1 cellular context compared by ENCODE assay signal in genomic region chr19:14347999-14348889, GRCh38.
TF ChIP-seq lines count a peak whose summit lies in the region.

No MANE protein-coding gene starts in this region.

TF ChIP-seq in HEK293, 187 proteins besides CTCF, POLR2A, EP300 and RAD21 (continued from another document and continues in another):
- peak; percentile 90 for TF ChIP-seq PATZ1 (tag by site-specific recombination; IDR thresholded peaks at IDR 0.05)
- TF ChIP-seq ZFP37 (tag by site-specific recombination; IDR thresholded peaks at IDR 0.05): no peak
- TF ChIP-seq ZNF266 (tag by site-specific recombination; IDR thresholded peaks at IDR 0.05; ENCODE audit: low read depth): no peak
- TF ChIP-seq ZNF626 (tag by site-specific recombination; IDR thresholded peaks at IDR 0.05): no peak
- no peak for TF ChIP-seq GLI2 (tag by site-specific recombination; IDR thresholded peaks at IDR 0.05; ENCODE audit: borderline replicate concordance, low read depth)
- no peak for TF ChIP-seq TCF7L2 (IDR thresholded peaks at IDR 0.05; ENCODE audit: borderline replicate concordance, low read depth, low read length)
- no peak for TF ChIP-seq PRDM4 (tag by site-specific recombination; IDR thresholded peaks at IDR 0.05)
- TF ChIP-seq ZNF843 (tag by site-specific recombination; IDR thresholded peaks at IDR 0.05): no peak
- TF ChIP-seq ZNF121 (tag by site-specific recombination; IDR thresholded peaks at IDR 0.05): peak; percentile 98
- TF ChIP-seq KLF17 (tag by site-specific recombination; IDR thresholded peaks at IDR 0.05): 0 out of 2 replicates have a peak, but pooled peaks have one; percentile 15
- peak; percentile 96 for TF ChIP-seq ZNF664 (tag by site-specific recombination; IDR thresholded peaks at IDR 0.05)
- TF ChIP-seq ZNF10 (tag by site-specific recombination; IDR thresholded peaks at IDR 0.05): no peak
- TF ChIP-seq ZBTB10 (tag by site-specific recombination; IDR thresholded peaks at IDR 0.05): peak; percentile 75
- TF ChIP-seq ZNF2 (tag by site-specific recombination; IDR thresholded peaks at IDR 0.05): 0 out of 2 replicates have a peak, but pooled peaks have one; percentile 12
- no peak for TF ChIP-seq PBX3 (CRISPR knock-in tag; IDR thresholded peaks at IDR 0.05)
- TF ChIP-seq ZNF624 (tag by site-specific recombination; IDR thresholded peaks at IDR 0.05): no peak
- TF ChIP-seq ZBTB7A (tag by site-specific recombination; IDR thresholded peaks at IDR 0.05; ENCODE audit: low read depth): peak; percentile 29; the same call in 1 of the 2 replicates
- no peak for TF ChIP-seq ZNF133 (tag by site-specific recombination; IDR thresholded peaks at IDR 0.05)
- TF ChIP-seq ZNF221 (tag by site-specific recombination; IDR thresholded peaks at IDR 0.05; ENCODE audit: borderline replicate concordance): no peak
- no peak for TF ChIP-seq FEZF1 (tag by site-specific recombination; IDR thresholded peaks at IDR 0.05)
- no peak for TF ChIP-seq ZNF670 (tag by site-specific recombination; IDR thresholded peaks at IDR 0.05; ENCODE audit: low read depth)
- peak; percentile 63 for TF ChIP-seq ZFHX2 (tag by site-specific recombination; conservative IDR thresholded peaks at IDR 0.05)
- no peak for TF ChIP-seq ZNF747 (tag by site-specific recombination; IDR thresholded peaks at IDR 0.05)
- TF ChIP-seq KLF8 (tag by site-specific recombination; IDR thresholded peaks at IDR 0.05): peak; percentile 40; the same call in 1 of the 2 replicates
- no peak for TF ChIP-seq ZNF112 (tag by site-specific recombination; IDR thresholded peaks at IDR 0.05)
- peak; percentile 78 for TF ChIP-seq GLIS1 (tag by site-specific recombination; IDR thresholded peaks at IDR 0.05)
- peak; percentile 25; the same call in 1 of the 2 replicates for TF ChIP-seq INSM2 (tag by site-specific recombination; IDR thresholded peaks at IDR 0.05)
- no peak for TF ChIP-seq SALL2 (tag by site-specific recombination; IDR thresholded peaks at IDR 0.05; ENCODE audit: borderline replicate concordance)
- TF ChIP-seq ZNF18 (tag by site-specific recombination; IDR thresholded peaks at IDR 0.05): no peak
- TF ChIP-seq ZNF792 (tag by site-specific recombination; IDR thresholded peaks at IDR 0.05): peak; percentile 97
- TF ChIP-seq OVOL3 (tag by site-specific recombination; IDR thresholded peaks at IDR 0.05): no peak
- no peak for TF ChIP-seq ZBTB6 (tag by site-specific recombination; IDR thresholded peaks at IDR 0.05)
- no peak for TF ChIP-seq ZNF704 (tag by site-specific recombination; IDR thresholded peaks at IDR 0.05)
- TF ChIP-seq ZFP69B (tag by site-specific recombination; IDR thresholded peaks at IDR 0.05): 0 out of 2 replicates have a peak, but pooled peaks have one; percentile 44
- TF ChIP-seq ZSCAN18 (tag by site-specific recombination; IDR thresholded peaks at IDR 0.05): no peak
- TF ChIP-seq KLF16 (tag by site-specific recombination; IDR thresholded peaks at IDR 0.05): 0 out of 2 replicates have a peak, but pooled peaks have one; percentile 28
- TF ChIP-seq ZNF677 (tag by site-specific recombination; IDR thresholded peaks at IDR 0.05): no peak
- TF ChIP-seq ZNF223 (tag by site-specific recombination; IDR thresholded peaks at IDR 0.05): no peak
- no peak for TF ChIP-seq SP2 (tag by site-specific recombination; IDR thresholded peaks at IDR 0.05)
- no peak for TF ChIP-seq HOXA7 (CRISPR knock-in tag; IDR thresholded peaks at IDR 0.05; ENCODE audit: borderline replicate concordance)
- TF ChIP-seq ZNF214 (tag by site-specific recombination; IDR thresholded peaks at IDR 0.05; ENCODE audit: borderline replicate concordance): no peak
- TF ChIP-seq ZNF248 (tag by site-specific recombination; IDR thresholded peaks at IDR 0.05): no peak
- peak; percentile 14 for TF ChIP-seq ZBTB26 (tag by site-specific recombination; optimal IDR thresholded peaks at IDR 0.05)
